21 cellular contexts compared by ENCODE assay signal in genomic region chr4:107115185-107115847, GRCh38.
DNase-seq lines count a peak whose midpoint lies in the region; ATAC-seq and TF ChIP-seq lines count a peak whose summit lies in the region.
"Had no signal": no experiment of that assay in that cellular context is flagged by ENCODE, and none has a peak within 500 bp of the region (broad histone marks: within the 10 kb centered on the region; RNA-seq: fewer than 3 reads in every experiment).

No MANE protein-coding gene starts in this region.

- peak overlapping the region; percentile 68 for H3K27ac ChIP-seq in psoas muscle
- no peak overlapping the region for H3K27ac ChIP-seq in effector memory CD4-positive, alpha-beta T cell (ENCODE audit: insufficient read depth, low read length, poor library complexity, severe bottlenecking)
- H3K27ac ChIP-seq: cardiac muscle cell, suprapubic skin had no signal

- H3K4me1 ChIP-seq in psoas muscle (peaks cover 9% of the 10 kb centered on the region), Caco-2 (no peaks in the 10 kb centered on the region)
- no peaks in the 10 kb centered on the region for H3K4me1 ChIP-seq in effector memory CD4-positive, alpha-beta T cell (ENCODE audit: control insufficient read depth, insufficient read depth, low read length, poor library complexity, severe bottlenecking)
- H3K4me1 ChIP-seq: suprapubic skin had no signal

- no TSS peak for BruUV-seq in Caco-2 (replicated peaks; lab: Mats Ljungman, UMichigan)

- no peaks in the 10 kb centered on the region for H3K36me3 Mint-ChIP-seq in Caco-2 (ENCODE audit: insufficient read depth, unreplicated experiment)

- H3K36me3 ChIP-seq in psoas muscle (ENCODE audit: insufficient read depth in 1 of 2, low read depth in 1 of 2), result no peaks in the 10 kb centered on the region
- H3K36me3 ChIP-seq in effector memory CD4-positive, alpha-beta T cell (ENCODE audit: control insufficient read depth, insufficient read depth, low read length), result no peaks in the 10 kb centered on the region
- H3K36me3 ChIP-seq in Caco-2 (ENCODE audit: control insufficient read depth, insufficient read depth, low read length), result no peaks in the 10 kb centered on the region
- H3K36me3 ChIP-seq: cardiac muscle cell, suprapubic skin had no signal

- no peaks in the 10 kb centered on the region for H3K9me3 Mint-ChIP-seq in Caco-2 (ENCODE audit: unreplicated experiment)

- intact Hi-C loops in psoas muscle (cut with DNase I), result no loop called here
- intact Hi-C loops in Caco-2 (cut with micrococcal nuclease; ENCODE audit: unreplicated experiment), result no loop called here

- TF ChIP-seq CTCF in psoas muscle (IDR thresholded peaks at IDR 0.05) (no peak), Caco-2 (IDR thresholded peaks at IDR 0.05; ENCODE audit: insufficient read depth in 1 of 2, low read depth in 1 of 2, low read length in 1 of 2, severe bottlenecking in 1 of 2, unreplicated experiment in 1 of 2) (no peak)

- WGBS in psoas muscle, 3 donors, result 52 to 58% (median 53%) methylated on average over 5 of the region's 5 CpGs

- H3K9me3 ChIP-seq in psoas muscle (peaks cover 10% of the 10 kb centered on the region), Caco-2 (no peaks in the 10 kb centered on the region)
- H3K9me3 ChIP-seq in effector memory CD4-positive, alpha-beta T cell (ENCODE audit: control insufficient read depth, low read length), result no peaks in the 10 kb centered on the region

- no peaks in the 10 kb centered on the region for H3K27me3 Mint-ChIP-seq in Caco-2 (ENCODE audit: insufficient read depth, unreplicated experiment)

- no peak overlapping the region for H3K4me3 ChIP-seq in psoas muscle
- H3K4me3 ChIP-seq in effector memory CD4-positive, alpha-beta T cell (ENCODE audit: insufficient read depth, low read depth, low read length, poor library complexity, severe bottlenecking), result no peak overlapping the region
- H3K4me3 ChIP-seq in Caco-2 (ENCODE audit: low read depth, low read length), result no peak overlapping the region
- H3K4me3 ChIP-seq: cardiac muscle cell, suprapubic skin had no signal

- DNase-seq in GM04504 (ENCODE audit: low read depth) (peak; percentile 15), NCI-H69 (lab: John Stamatoyannopoulos, UW) (peak; percentile 40), cerebellum (ENCODE audit: low spot score) (peak; percentile 9), psoas muscle (no peak), Caco-2 (no peak)
- DNase-seq in effector memory CD4-positive, alpha-beta T cell, result no peak
- DNase-seq: activated CD4-positive, alpha-beta T cell treated with anti-CD3 and anti-CD28 coated beads for 36 hours; activated CD8-positive, alpha-beta memory T cell treated with anti-CD3 and anti-CD28 coated beads, Interleukin-2, amount 50 U/mL, for 4 hours; activated naive CD4-positive, alpha-beta T cell; DMS79 treated with DMSO at 0.1 percent for 48 hours; endodermal cell; glutamatergic neuron; H7; NCI-H2171; SHP77 treated with DMSO at 0.1 percent for 48 hours; T1000 had no signal

- CTCF ChIA-PET in Caco-2 (lab: Charles Lee), result no interaction called here

- POLR2A ChIA-PET in Caco-2 (lab: Charles Lee), result no interaction called here

- H3K4me1 Mint-ChIP-seq in Caco-2 (ENCODE audit: low read depth, unreplicated experiment), result no peaks in the 10 kb centered on the region
- H3K4me1 Mint-ChIP-seq: activated CD4-positive, alpha-beta T cell treated with anti-CD3 and anti-CD28 coated beads for 36 hours; neural crest cell had no signal

- H3K27me3 ChIP-seq in psoas muscle (ENCODE audit: insufficient read depth in 3 of 3, low read length in 2 of 3) (no peaks in the 10 kb centered on the region), Caco-2 (replicated peaks; ENCODE audit: control insufficient read depth, insufficient read depth, low read length) (no peaks in the 10 kb centered on the region)
- no peaks in the 10 kb centered on the region for H3K27me3 ChIP-seq in effector memory CD4-positive, alpha-beta T cell (replicated peaks; ENCODE audit: control insufficient read depth, insufficient read depth, low read length, poor library complexity, severe bottlenecking)
- H3K27me3 ChIP-seq: cardiac muscle cell, suprapubic skin had no signal

- peak; percentile 91 to 98 (median 96) for ATAC-seq in psoas muscle
- no peak for ATAC-seq in HG03135 (IDR thresholded peaks at IDR 0.05; ENCODE audit: unreplicated experiment)
- ATAC-seq in GM18907 (IDR thresholded peaks at IDR 0.05; ENCODE audit: unreplicated experiment), result no peak
- ATAC-seq: activated CD4-positive, alpha-beta T cell treated with anti-CD3 and anti-CD28 coated beads for 36 hours had no signal

- H3K4me3 Mint-ChIP-seq in Caco-2 (ENCODE audit: unreplicated experiment), result no peak overlapping the region
- H3K4me3 Mint-ChIP-seq: activated CD4-positive, alpha-beta T cell treated with anti-CD3 and anti-CD28 coated beads for 36 hours; endodermal cell; neural crest cell had no signal

- no peak overlapping the region for H3K27ac Mint-ChIP-seq in Caco-2 (ENCODE audit: unreplicated experiment)
- H3K27ac Mint-ChIP-seq: activated CD4-positive, alpha-beta T cell treated with anti-CD3 and anti-CD28 coated beads for 36 hours; endodermal cell had no signal

Comparison
In these comparisons a context has a peak if more than half of its experiments do, and no peak if none do; other contexts are left out.
1. DNase-seq: peak in GM04504 (single experiment), NCI-H69 (single experiment) and cerebellum (single experiment); none in psoas muscle (0 of 2), effector memory CD4-positive, alpha-beta T cell (0 of 3) and Caco-2 (0 of 2).
2. ATAC-seq: peak in psoas muscle (4 of 4); none in HG03135 (single experiment) and GM18907 (single experiment).